In genomic region chr2:219155054-219155644, GRCh38 we compare ENCODE assay signal across 8 cellular contexts. TPM values are rescaled to one million over a fixed set of nuclear protein-coding genes. Genes with fewer than 3 reads are reported as not detected.
DNase-seq lines count a peak whose midpoint lies in the region; ATAC-seq, FAIRE-seq and TF ChIP-seq lines count a peak whose summit lies in the region.

No MANE protein-coding gene starts in this region.

- FAIRE-seq in D721Med (lab: Jason Lieb, UNC) = no peak

- TF ChIP-seq CTCF in D721Med (IDR thresholded peaks at IDR 0.05; ENCODE audit: insufficient read depth, missing control alignments) (peak; percentile 65), heart right ventricle (IDR thresholded peaks at IDR 0.05) (peak; percentile 49 to 77 (median 66))

- H3K27ac ChIP-seq in heart right ventricle = no peak overlapping the region

- no peak overlapping the region for H3K27ac Mint-ChIP-seq in activated T-helper 17 cell treated with anti-CD3 and anti-CD28 coated beads, Interleukin-2, amount 50 U/mL, for 72 hours
- no peak overlapping the region for H3K27ac Mint-ChIP-seq in activated T-helper 2 cell treated with anti-CD3 and anti-CD28 coated beads, Interferon-gamma antibody, Interleukin-2, Interleukin-4, amounts not matched to agents 10 μg/mL and 5 μg/mL and 100 μg/mL, durations not matched to agents 14 hours and 24 hours and 36 hours

- no peaks in the 10 kb centered on the region for H3K27me3 Mint-ChIP-seq in activated T-helper 17 cell treated with anti-CD3 and anti-CD28 coated beads, Interleukin-2, amount 50 U/mL, for 72 hours
- H3K27me3 Mint-ChIP-seq in activated T-helper 2 cell treated with anti-CD3 and anti-CD28 coated beads, Interferon-gamma antibody, Interleukin-2, Interleukin-4, amounts not matched to agents 10 μg/mL and 5 μg/mL and 100 μg/mL, durations not matched to agents 14 hours and 24 hours and 36 hours (ENCODE audit: low read depth) = no peaks in the 10 kb centered on the region

- peaks cover 5% of the 10 kb centered on the region for H3K4me1 Mint-ChIP-seq in activated T-helper 17 cell treated with anti-CD3 and anti-CD28 coated beads, Interleukin-2, amount 50 U/mL, for 72 hours
- H3K4me1 Mint-ChIP-seq in activated T-helper 2 cell treated with anti-CD3 and anti-CD28 coated beads, Interferon-gamma antibody, Interleukin-2, Interleukin-4, amounts not matched to agents 10 μg/mL and 5 μg/mL and 100 μg/mL, durations not matched to agents 14 hours and 24 hours and 36 hours (ENCODE audit: low read depth) = peaks cover 10% of the 10 kb centered on the region

- intact Hi-C loops in heart right ventricle (cut with DNase I) = loop anchor here in 6 of 10 donors (1.0 to 10.0 kb wide), 9 partner anchors 36 to 300 kb away; partner anchors contain the start of genes WNT6 (in 2 of the 6) and CRYBA2 (in 1 of the 6)
- intact Hi-C loops in activated T-helper 2 cell treated with anti-CD3 and anti-CD28 coated beads, Interferon-gamma antibody, Interleukin-2, Interleukin-4, amounts not matched to agents 10 μg/mL and 5 μg/mL and 100 μg/mL, durations not matched to agents 14 hours and 24 hours and 36 hours (cut with micrococcal nuclease) = loop anchor here (2.0 kb wide), 2 partner anchors 96 to 126 kb away; no protein-coding TSS in a partner anchor

- 13 to 16% methylated on average over 4 of the region's 4 CpGs for WGBS in heart right ventricle, 2 donors

- no peak overlapping the region for H3K4me3 Mint-ChIP-seq in activated T-helper 17 cell treated with anti-CD3 and anti-CD28 coated beads, Interleukin-2, amount 50 U/mL, for 72 hours
- H3K4me3 Mint-ChIP-seq in activated T-helper 2 cell treated with anti-CD3 and anti-CD28 coated beads, Interferon-gamma antibody, Interleukin-2, Interleukin-4, amounts not matched to agents 10 μg/mL and 5 μg/mL and 100 μg/mL, durations not matched to agents 14 hours and 24 hours and 36 hours (ENCODE audit: low read depth) = no peak overlapping the region

- CTCF ChIA-PET in HEK293T (lab: Yijun Ruan, JAX) = interaction anchor here (0.6 to 6.1 kb wide), 21 partner anchors 10 to 303 kb away, joined by 3 to 40 read pairs (median 4); no protein-coding TSS in a partner anchor

- no peaks in the 10 kb centered on the region for H3K9me3 Mint-ChIP-seq in activated T-helper 17 cell treated with anti-CD3 and anti-CD28 coated beads, Interleukin-2, amount 50 U/mL, for 72 hours
- H3K9me3 Mint-ChIP-seq in activated T-helper 2 cell treated with anti-CD3 and anti-CD28 coated beads, Interferon-gamma antibody, Interleukin-2, Interleukin-4, amounts not matched to agents 10 μg/mL and 5 μg/mL and 100 μg/mL, durations not matched to agents 14 hours and 24 hours and 36 hours = no peaks in the 10 kb centered on the region

- peaks cover 0 to 66% (median 15%) of the 10 kb centered on the region in 9 donors for H3K36me3 ChIP-seq in heart right ventricle

- H3K27me3 ChIP-seq in heart right ventricle = no peaks in the 10 kb centered on the region

- no peaks in the 10 kb centered on the region for H3K9me3 ChIP-seq in heart right ventricle

- peaks cover 0 to 12% (median 6%) of the 10 kb centered on the region in 9 donors for H3K4me1 ChIP-seq in heart right ventricle

- H3K4me3 ChIP-seq in heart right ventricle = no peak overlapping the region

- ATAC-seq in activated T-helper 17 cell treated with anti-CD3 and anti-CD28 coated beads, Interleukin-2, amount 50 U/mL, for 72 hours (replicated peaks) = peak; percentile 54
- peak in 3 of 8 donors; percentile 27 to 53 (median 50) for ATAC-seq in heart right ventricle

- H3K36me3 Mint-ChIP-seq in activated T-helper 17 cell treated with anti-CD3 and anti-CD28 coated beads, Interleukin-2, amount 50 U/mL, for 72 hours (ENCODE audit: low read depth) = peaks cover 63% of the 10 kb centered on the region
- peaks cover 27% of the 10 kb centered on the region for H3K36me3 Mint-ChIP-seq in activated T-helper 2 cell treated with anti-CD3 and anti-CD28 coated beads, Interferon-gamma antibody, Interleukin-2, Interleukin-4, amounts not matched to agents 10 μg/mL and 5 μg/mL and 100 μg/mL, durations not matched to agents 14 hours and 24 hours and 36 hours (ENCODE audit: low read depth)

- DNase-seq in D721Med (ENCODE audit: insufficient read length, low spot score) (peak; percentile 42), HEK293T (ENCODE audit: extremely low spot score) (peak; percentile 63), NCI-H69 (lab: John Stamatoyannopoulos, UW) (peak; percentile 81), heart right ventricle (peak in 1 of 2 donors; percentile 57), putamen (ENCODE audit: low spot score) (peak; percentile 55)
- DNase-seq in stimulated activated naive CD4-positive, alpha-beta T cell treated with Interleukin-2 at 50 U/mL for 16 hours (lab: John Stamatoyannopoulos, UW) = no peak
- no peak for DNase-seq in activated T-helper 2 cell treated with anti-CD3 and anti-CD28 coated beads, Interferon-gamma antibody, Interleukin-2, Interleukin-4, amounts not matched to agents 10 μg/mL and 5 μg/mL and 100 μg/mL, durations not matched to agents 14 hours and 24 hours and 36 hours (ENCODE audit: low spot score)

- POLR2A ChIA-PET in HEK293T (lab: Yijun Ruan, JAX) = interaction anchor here (0.7 kb wide), 1 partner anchor 24 kb away, joined by 3 read pairs; no protein-coding TSS in a partner anchor

TF ChIP-seq in HEK293T, 16 proteins besides CTCF, POLR2A, EP300 and RAD21:
- TF ChIP-seq HDGF (IDR thresholded peaks at IDR 0.05; ENCODE audit: borderline replicate concordance) (no peak), FOXA1 (IDR thresholded peaks at IDR 0.05) (no peak), ZNF384 (IDR thresholded peaks at IDR 0.05) (no peak), FOXM1 (IDR thresholded peaks at IDR 0.05; ENCODE audit: borderline replicate concordance) (no peak), SP1 (IDR thresholded peaks at IDR 0.05) (no peak)
TF ChIP-seq in HEK293T: peak in this region for 0.

RNA-seq across cellular contexts. Expression of gene NHEJ1, which starts 5.5 kb away (rescaled TPM):
- 10 to 100 TPM; 24.1 to 26.6 TPM for total RNA-seq in activated T-helper 17 cell treated with anti-CD3 and anti-CD28 coated beads, Interleukin-2, amount 50 U/mL, for 72 hours
- 10 to 100 TPM in 1 of 10 donors, 1 to 10 TPM in 9; 4.7 to 12.0 (median 7.1) TPM for total RNA-seq in heart right ventricle
- 1 to 10 TPM; 3.8 to 9.6 TPM for polyA plus RNA-seq in heart right ventricle
- 15.9 and 22.9 TPM in 2 replicates for total RNA-seq in activated T-helper 2 cell treated with anti-CD3 and anti-CD28 coated beads, Interferon-gamma antibody, Interleukin-2, Interleukin-4, amounts not matched to agents 10 μg/mL and 5 μg/mL and 100 μg/mL, durations not matched to agents 14 hours and 24 hours and 36 hours

RNA-seq across cellular contexts. Expression of gene SLC23A3, which starts 14.7 kb away (rescaled TPM):
- 1 to 10 TPM; 2.9 to 7.7 TPM for total RNA-seq in activated T-helper 17 cell treated with anti-CD3 and anti-CD28 coated beads, Interleukin-2, amount 50 U/mL, for 72 hours
- total RNA-seq in heart right ventricle = 1 to 10 TPM in 2 of 10 donors, under 1 TPM in 8; 0.30 to 2.1 (median 0.47) TPM
- 1 to 10 TPM in 1 of 2 donors, under 1 TPM in 1; 0.28 to 1.8 TPM for polyA plus RNA-seq in heart right ventricle
- total RNA-seq in activated T-helper 2 cell treated with anti-CD3 and anti-CD28 coated beads, Interferon-gamma antibody, Interleukin-2, Interleukin-4, amounts not matched to agents 10 μg/mL and 5 μg/mL and 100 μg/mL, durations not matched to agents 14 hours and 24 hours and 36 hours = 1.3 and 1.9 TPM in 2 replicates

RNA-seq across cellular contexts. Expression of gene CNPPD1, which starts 21.6 kb away (rescaled TPM):
- 10 to 100 TPM; 60.4 to 67.0 TPM for total RNA-seq in activated T-helper 17 cell treated with anti-CD3 and anti-CD28 coated beads, Interleukin-2, amount 50 U/mL, for 72 hours
- 10 to 100 TPM; 52.5 to 80.6 (median 63.6) TPM for total RNA-seq in heart right ventricle
- polyA plus RNA-seq in heart right ventricle = 10 to 100 TPM; 35.5 to 84.7 TPM
- total RNA-seq in activated T-helper 2 cell treated with anti-CD3 and anti-CD28 coated beads, Interferon-gamma antibody, Interleukin-2, Interleukin-4, amounts not matched to agents 10 μg/mL and 5 μg/mL and 100 μg/mL, durations not matched to agents 14 hours and 24 hours and 36 hours = 56.6 and 58.5 TPM in 2 replicates

RNA-seq across cellular contexts. Expression of gene RETREG2, which starts 22.9 kb away (rescaled TPM):
- 100 to 1,000 TPM; 104 to 148 TPM for total RNA-seq in activated T-helper 17 cell treated with anti-CD3 and anti-CD28 coated beads, Interleukin-2, amount 50 U/mL, for 72 hours
- total RNA-seq in heart right ventricle = 10 to 100 TPM; 24.1 to 47.3 (median 30.6) TPM
- polyA plus RNA-seq in heart right ventricle = 10 to 100 TPM; 11.3 to 39.0 TPM
- total RNA-seq in activated T-helper 2 cell treated with anti-CD3 and anti-CD28 coated beads, Interferon-gamma antibody, Interleukin-2, Interleukin-4, amounts not matched to agents 10 μg/mL and 5 μg/mL and 100 μg/mL, durations not matched to agents 14 hours and 24 hours and 36 hours = 52.5 and 57.4 TPM in 2 replicates

RNA-seq across cellular contexts. Expression of gene ZFAND2B, which starts 51.4 kb away (rescaled TPM):
- total RNA-seq in activated T-helper 17 cell treated with anti-CD3 and anti-CD28 coated beads, Interleukin-2, amount 50 U/mL, for 72 hours = 10 to 100 TPM; 27.9 to 29.8 TPM
- 10 to 100 TPM; 11.5 to 19.2 (median 16.4) TPM for total RNA-seq in heart right ventricle
- polyA plus RNA-seq in heart right ventricle = 10 to 100 TPM; 22.1 to 40.8 TPM
- total RNA-seq in activated T-helper 2 cell treated with anti-CD3 and anti-CD28 coated beads, Interferon-gamma antibody, Interleukin-2, Interleukin-4, amounts not matched to agents 10 μg/mL and 5 μg/mL and 100 μg/mL, durations not matched to agents 14 hours and 24 hours and 36 hours = 27.3 and 33.5 TPM in 2 replicates

Comparison
In these comparisons a context has a peak if more than half of its experiments do, and no peak if none do; other contexts are left out.
1. DNase-seq: peak in D721Med (single experiment), HEK293T (single experiment), NCI-H69 (single experiment) and putamen (single experiment); none in stimulated activated naive CD4-positive, alpha-beta T cell treated with Interleukin-2 at 50 U/mL for 16 hours (single experiment) and activated T-helper 2 cell treated with anti-CD3 and anti-CD28 coated beads, Interferon-gamma antibody, Interleukin-2, Interleukin-4, amounts not matched to agents 10 μg/mL and 5 μg/mL and 100 μg/mL, durations not matched to agents 14 hours and 24 hours and 36 hours (single experiment).